ENCODE assay signal across 22 cellular contexts in the genomic region with DNA sequence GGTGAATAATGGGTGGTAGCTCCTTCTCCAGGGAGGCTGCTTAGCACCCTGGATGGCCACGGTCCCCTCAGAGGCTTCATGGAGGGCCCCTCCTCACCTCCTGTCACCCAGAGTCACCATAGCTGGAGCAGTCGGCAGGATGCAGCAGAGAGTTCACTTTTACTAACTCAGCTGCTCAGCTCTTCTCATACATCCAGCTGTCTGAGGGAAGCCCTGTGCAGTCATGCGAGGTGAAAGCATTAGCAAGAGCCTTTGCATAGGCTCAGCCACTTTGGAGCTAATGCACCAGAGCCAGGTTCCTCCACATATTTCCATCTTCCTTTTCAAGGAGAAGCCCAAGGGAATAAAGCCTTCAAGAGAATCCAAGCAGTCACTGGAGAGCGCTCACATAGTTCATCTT.
DNase-seq lines count a peak whose midpoint lies in the region; ATAC-seq and TF ChIP-seq lines count a peak whose summit lies in the region.
"Had no signal": no experiment of that assay in that cellular context is flagged by ENCODE, and none has a peak within 500 bp of the region (broad histone marks: within the 10 kb centered on the region; RNA-seq: fewer than 3 reads in every experiment).

No MANE protein-coding gene starts in this region.

- H3F3A ChIP-seq in neural progenitor cell (ENCODE audit: low read depth): no peaks in the 10 kb centered on the region

- no peak overlapping the region for H3K4me3 Mint-ChIP-seq in neural progenitor cell
- H3K4me3 Mint-ChIP-seq: activated CD4-positive, alpha-beta T cell treated with anti-CD3 and anti-CD28 coated beads, Interleukin-2, amount 10 ng/mL, durations not matched to agents 24 days and 14 days; activated naive CD4-positive, alpha-beta T cell treated with anti-CD3 and anti-CD28 coated beads, Interleukin-2, amount 10 ng/mL, durations not matched to agents 7 days and 5 days; activated T-cell treated with anti-CD3 and anti-CD28 coated beads, Interleukin-2, amount 50 U/mL, for 72 hours; CD4-positive, alpha-beta T cell; immature natural killer cell; neural crest cell had no signal

- H3K79me2 ChIP-seq in neural progenitor cell (ENCODE audit: low read depth): no peaks in the 10 kb centered on the region

- H3K9me3 ChIP-seq in neural progenitor cell (ENCODE audit: low read depth): no peaks in the 10 kb centered on the region

- no peak overlapping the region for H3K27ac Mint-ChIP-seq in neural progenitor cell
- H3K27ac Mint-ChIP-seq: activated CD4-positive, alpha-beta T cell treated with anti-CD3 and anti-CD28 coated beads, Interleukin-2, amount 10 ng/mL, durations not matched to agents 24 days and 14 days; activated naive CD4-positive, alpha-beta T cell treated with anti-CD3 and anti-CD28 coated beads, Interleukin-2, amount 10 ng/mL, durations not matched to agents 7 days and 5 days; activated T-cell treated with anti-CD3 and anti-CD28 coated beads, Interleukin-2, amount 50 U/mL, for 72 hours; CD4-positive, alpha-beta T cell; immature natural killer cell; progenitor cell of endocrine pancreas had no signal

- ATAC-seq in GM18502 (IDR thresholded peaks at IDR 0.05; ENCODE audit: poor library complexity, unreplicated experiment) (no peak), HG03460 (IDR thresholded peaks at IDR 0.05; ENCODE audit: unreplicated experiment) (no peak)
- ATAC-seq: activated T-cell treated with anti-CD3 and anti-CD28 coated beads, Interleukin-2, amount 50 U/mL, for 72 hours; PC-3 had no signal

- no peaks in the 10 kb centered on the region for H4K20me1 ChIP-seq in neural progenitor cell (ENCODE audit: low read depth)

- peaks cover 11% of the 10 kb centered on the region for H3K4me1 Mint-ChIP-seq in neural progenitor cell
- H3K4me1 Mint-ChIP-seq: activated CD4-positive, alpha-beta T cell treated with anti-CD3 and anti-CD28 coated beads, Interleukin-2, amount 10 ng/mL, durations not matched to agents 24 days and 14 days; activated naive CD4-positive, alpha-beta T cell treated with anti-CD3 and anti-CD28 coated beads, Interleukin-2, amount 10 ng/mL, durations not matched to agents 7 days and 5 days; immature natural killer cell; neural crest cell had no signal

- peaks cover 7% of the 10 kb centered on the region for H3K4me1 ChIP-seq in neural progenitor cell

- TF ChIP-seq CTCF in neural progenitor cell (IDR thresholded peaks at IDR 0.05): no peak

- H3K27me3 ChIP-seq in neural progenitor cell: no peaks in the 10 kb centered on the region

- DNase-seq in DMS79 treated with DMSO at 0.1 percent for 48 hours (lab: John Stamatoyannopoulos, UW) (peak; percentile 38), M059J (ENCODE audit: low read depth) (peak; percentile 21), astrocyte of the hippocampus (ENCODE audit: low read depth, low spot score) (peak; percentile 16), neural progenitor cell (ENCODE audit: low spot score) (peak; percentile 65), NCI-H2227 treated with DMSO at 0.1 percent for 48 hours (lab: John Stamatoyannopoulos, UW) (no peak)
- no peak for DNase-seq in stimulated activated CD4-positive, alpha-beta T cell treated with anti-CD3 and anti-CD28 coated beads, Interleukin-2, amount 100 ng/mL, for 48 hours
- DNase-seq: activated CD4-positive, alpha-beta T cell treated with anti-CD3 and anti-CD28 coated beads, Interleukin-2, amount 10 ng/mL, durations not matched to agents 24 days and 14 days; activated naive CD4-positive, alpha-beta T cell treated with anti-CD3 and anti-CD28 coated beads, Interleukin-2, amount 10 ng/mL, durations not matched to agents 7 days and 5 days; activated T-cell treated with anti-CD3 and anti-CD28 coated beads, Interleukin-2, amount 50 U/mL, for 72 hours; CD4-positive, alpha-beta T cell; central memory CD4-positive, alpha-beta T cell; dorsolateral prefrontal cortex; immature natural killer cell; MM.1S; NCI-H1436; PC-3; stimulated activated CD4-positive, alpha-beta T cell treated with anti-CD3 and anti-CD28 coated beads, Interleukin-4, amount 100 ng/mL, for 1 hour; stimulated activated naive CD4-positive, alpha-beta T cell treated with Interleukin-2 at 50 U/mL for 16 hours had no signal

- no peak overlapping the region for H3K4me3 ChIP-seq in neural progenitor cell
- H3K4me3 ChIP-seq: dorsolateral prefrontal cortex had no signal

- no peaks in the 10 kb centered on the region for H3K36me3 Mint-ChIP-seq in neural progenitor cell
- H3K36me3 Mint-ChIP-seq: activated naive CD4-positive, alpha-beta T cell treated with anti-CD3 and anti-CD28 coated beads, Interleukin-2, amount 10 ng/mL, durations not matched to agents 7 days and 5 days; immature natural killer cell had no signal

- peak overlapping the region; percentile 45 for H3K4me2 ChIP-seq in neural progenitor cell

- H2AFZ ChIP-seq in neural progenitor cell (replicated peaks): no peak overlapping the region

- H3K36me3 ChIP-seq in neural progenitor cell: no peaks in the 10 kb centered on the region

- no peak overlapping the region for H3K9ac ChIP-seq in neural progenitor cell

- peaks cover 2% of the 10 kb centered on the region for H3K27me3 Mint-ChIP-seq in neural progenitor cell (ENCODE audit: insufficient read depth, low read depth)
- H3K27me3 Mint-ChIP-seq: activated CD4-positive, alpha-beta T cell treated with anti-CD3 and anti-CD28 coated beads, Interleukin-2, amount 10 ng/mL, durations not matched to agents 24 days and 14 days; activated naive CD4-positive, alpha-beta T cell treated with anti-CD3 and anti-CD28 coated beads, Interleukin-2, amount 10 ng/mL, durations not matched to agents 7 days and 5 days; CD4-positive, alpha-beta T cell had no signal

- no peak overlapping the region for H3K27ac ChIP-seq in neural progenitor cell
- H3K27ac ChIP-seq: dorsolateral prefrontal cortex had no signal

- no peaks in the 10 kb centered on the region for H3K9me3 Mint-ChIP-seq in neural progenitor cell
- H3K9me3 Mint-ChIP-seq: activated CD4-positive, alpha-beta T cell treated with anti-CD3 and anti-CD28 coated beads, Interleukin-2, amount 10 ng/mL, durations not matched to agents 24 days and 14 days; CD4-positive, alpha-beta T cell had no signal

Comparison
In these comparisons a context has a peak if more than half of its experiments do, and no peak if none do; other contexts are left out.
1. DNase-seq: peak in DMS79 treated with DMSO at 0.1 percent for 48 hours (single experiment), M059J (single experiment), astrocyte of the hippocampus (single experiment) and neural progenitor cell (single experiment); none in stimulated activated CD4-positive, alpha-beta T cell treated with anti-CD3 and anti-CD28 coated beads, Interleukin-2, amount 100 ng/mL, for 48 hours (0 of 2) and NCI-H2227 treated with DMSO at 0.1 percent for 48 hours (single experiment).